Comparison of ENCODE assay signal across 1 cellular context in genomic region chr22:27214691-27215090, GRCh38.
TF ChIP-seq lines count a peak whose summit lies in the region.

No MANE protein-coding gene starts in this region.

TF ChIP-seq in IMR-90, 13 proteins besides CTCF, POLR2A, EP300 and RAD21 (continued from another document):
- TF ChIP-seq BHLHE40 (IDR thresholded peaks at IDR 0.05; ENCODE audit: low read depth, low read length) = no peak
- no peak for TF ChIP-seq RFX5 (IDR thresholded peaks at IDR 0.05; ENCODE audit: low read depth, low read length)
- TF ChIP-seq SMC3 (IDR thresholded peaks at IDR 0.05; ENCODE audit: low read depth, low read length) = no peak
- no peak for TF ChIP-seq ELK1 (IDR thresholded peaks at IDR 0.05; ENCODE audit: borderline replicate concordance, low read depth, low read length)
- no peak for TF ChIP-seq NFE2L2 (IDR thresholded peaks at IDR 0.05; ENCODE audit: low read depth, low read length)
- no peak for TF ChIP-seq MAZ (IDR thresholded peaks at IDR 0.05; ENCODE audit: borderline replicate concordance, low read depth, low read length)
- TF ChIP-seq RCOR1 (IDR thresholded peaks at IDR 0.05; ENCODE audit: insufficient replicate concordance, low read length) = no peak
- no peak for TF ChIP-seq CEBPB (IDR thresholded peaks at IDR 0.05; ENCODE audit: low read depth, low read length)
- TF ChIP-seq MXI1 (IDR thresholded peaks at IDR 0.05; ENCODE audit: borderline replicate concordance, low read depth, low read length) = no peak
- no peak for TF ChIP-seq USF2 (IDR thresholded peaks at IDR 0.05; ENCODE audit: low read depth, low read length)
- TF ChIP-seq CHD1 (IDR thresholded peaks at IDR 0.05; ENCODE audit: low read depth, low read length) = no peak
